7 cellular contexts compared by ENCODE assay signal in the genomic region with DNA sequence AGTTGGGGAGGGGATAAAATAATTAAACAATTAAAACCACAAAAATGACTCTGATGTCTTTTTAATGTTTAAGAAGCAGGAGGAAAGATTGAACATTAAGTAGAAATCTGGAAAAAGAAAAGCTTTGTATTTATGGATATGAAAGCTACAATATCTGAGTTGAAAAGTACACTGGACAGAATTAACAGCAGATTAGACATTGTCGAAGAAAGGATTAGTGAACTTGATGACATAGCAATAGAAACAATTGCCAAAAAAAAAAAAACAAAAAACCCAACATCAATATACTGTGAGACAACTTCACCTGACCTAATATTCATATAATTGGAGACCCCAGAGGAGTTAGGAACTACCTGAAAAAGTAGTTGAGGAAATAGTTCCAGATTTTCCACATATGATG.
"Had no signal": no experiment of that assay in that cellular context is flagged by ENCODE, and none has a peak within 500 bp of the region (broad histone marks: within the 10 kb centered on the region; RNA-seq: fewer than 3 reads in every experiment).

No MANE protein-coding gene starts in this region.

- DNase-seq: H9, HCEC 1CT, IMR-90, KBM-7 had no signal

- FAIRE-seq: H1, H54 had no signal

- H3K4me2 ChIP-seq: GM23338 had no signal

- ATAC-seq: GM23338 had no signal

- H3K4me3 ChIP-seq: GM23338 had no signal

- H3K4me3 Mint-ChIP-seq: GM23338, H9 had no signal

- H2AFZ ChIP-seq: GM23338 had no signal

- H3K27ac Mint-ChIP-seq: GM23338 had no signal
